17 cellular contexts compared by ENCODE assay signal in the genomic region with DNA sequence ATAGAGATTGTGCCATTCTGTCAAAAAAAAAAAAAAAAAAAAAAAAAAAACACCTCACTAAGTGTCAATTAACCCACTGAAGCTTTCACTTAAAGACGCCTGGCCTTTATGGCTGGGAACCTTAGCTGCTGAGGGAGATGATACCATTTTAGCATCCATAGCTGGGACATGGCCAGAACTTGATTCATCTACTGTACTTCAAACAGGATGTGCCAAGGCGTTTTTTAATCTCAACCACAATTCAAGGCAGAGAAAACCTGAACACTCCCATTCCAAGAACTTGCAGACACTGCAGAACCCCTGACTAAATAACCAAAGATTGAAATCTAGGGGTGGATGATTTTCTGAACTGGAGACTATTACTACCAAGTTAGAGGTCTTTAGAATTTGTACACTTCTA.
DNase-seq lines count a peak whose midpoint lies in the region; ATAC-seq and TF ChIP-seq lines count a peak whose summit lies in the region.
"Had no signal": no experiment of that assay in that cellular context is flagged by ENCODE, and none has a peak within 500 bp of the region (broad histone marks: within the 10 kb centered on the region; RNA-seq: fewer than 3 reads in every experiment).

No MANE protein-coding gene starts in this region.

- H3K4me1 ChIP-seq in PC-9 (replicated peaks; ENCODE audit: insufficient read depth), result no peaks in the 10 kb centered on the region
- H3K4me1 ChIP-seq: A549; BLaER1 treated with 17β-estradiol and CSF1 and Interleukin-3, amounts not matched to agents 10 nM and 100 nM; Caco-2 had no signal

- no peaks in the 10 kb centered on the region for H3K79me2 ChIP-seq in PC-9 (ENCODE audit: low read depth)

- CTCF ChIA-PET in PC-9 (lab: Charles Lee), result no interaction called here

- no peaks in the 10 kb centered on the region for H3K36me3 ChIP-seq in PC-9 (ENCODE audit: low read depth)
- H3K36me3 ChIP-seq: BLaER1 treated with 17β-estradiol and CSF1 and Interleukin-3, amounts not matched to agents 10 nM and 100 nM had no signal

- H2AFZ ChIP-seq in PC-9, result no peak overlapping the region

- no peak overlapping the region for H3K4me3 ChIP-seq in PC-9
- H3K4me3 ChIP-seq: A549; BLaER1 treated with 17β-estradiol and CSF1 and Interleukin-3, amounts not matched to agents 10 nM and 100 nM had no signal

- no peaks in the 10 kb centered on the region for H3K9me3 ChIP-seq in PC-9 (ENCODE audit: insufficient read depth, low read depth)
- H3K9me3 ChIP-seq: A549; BLaER1 treated with 17β-estradiol and CSF1 and Interleukin-3, amounts not matched to agents 10 nM and 100 nM; Caco-2 had no signal

- intact Hi-C loops in PC-9 (cut with micrococcal nuclease; ENCODE audit: unreplicated experiment), result no loop called here

- POLR2A ChIA-PET in PC-9 (lab: Charles Lee; ENCODE audit: unreplicated experiment), result no interaction called here

- ATAC-seq in HG03457 (IDR thresholded peaks at IDR 0.05; ENCODE audit: unreplicated experiment), result no peak
- ATAC-seq: A549; CD8-positive, alpha-beta T cell had no signal

- TF ChIP-seq CTCF in PC-9 (conservative IDR thresholded peaks at IDR 0.05), result no peak

- no peaks in the 10 kb centered on the region for H3K27me3 ChIP-seq in PC-9 (ENCODE audit: insufficient read depth, low read depth)
- H3K27me3 ChIP-seq: BLaER1 treated with 17β-estradiol and CSF1 and Interleukin-3, amounts not matched to agents 10 nM and 100 nM had no signal

- DNase-seq in EH (ENCODE audit: low read depth), result peak; percentile 12
- peak; percentile 79 for DNase-seq in amniotic epithelial cell (ENCODE audit: low read depth)
- DNase-seq in iris pigment epithelial cell (ENCODE audit: low read depth), result peak; percentile 12
- DNase-seq in PC-9, result no peak
- DNase-seq: AML-193; Caco-2; Calu3; CD4-positive, alpha-beta T cell; CD8-positive, alpha-beta T cell; DMS79 treated with DMSO at 0.1 percent for 48 hours; EL; GF-D8 had no signal

- H3K9me2 ChIP-seq in PC-9 (ENCODE audit: insufficient read depth), result no peaks in the 10 kb centered on the region

- no TSS peak for BruUV-seq in PC-9 (replicated peaks; lab: Mats Ljungman, UMichigan)

- no peaks in the 10 kb centered on the region for H3F3A ChIP-seq in PC-9 (ENCODE audit: insufficient read depth, low read depth)

- H4K20me1 ChIP-seq in PC-9 (ENCODE audit: insufficient read depth), result no peaks in the 10 kb centered on the region
- H4K20me1 ChIP-seq: BLaER1 treated with 17β-estradiol and CSF1 and Interleukin-3, amounts not matched to agents 10 nM and 100 nM had no signal

- no peak overlapping the region for H3K27ac ChIP-seq in PC-9
- H3K27ac ChIP-seq: 22Rv1; A549; BLaER1 treated with 17β-estradiol and CSF1 and Interleukin-3, amounts not matched to agents 10 nM and 100 nM; C4-2B had no signal

- no peak overlapping the region for H3K4me2 ChIP-seq in PC-9
- H3K4me2 ChIP-seq: A549; BLaER1 treated with 17β-estradiol and CSF1 and Interleukin-3, amounts not matched to agents 10 nM and 100 nM had no signal

Comparison
In these comparisons a context has a peak if more than half of its experiments do, and no peak if none do; other contexts are left out.
1. DNase-seq: peak in EH (single experiment), amniotic epithelial cell (single experiment) and iris pigment epithelial cell (single experiment); none in PC-9 (0 of 2).